ENCODE assay signal across 30 cellular contexts in the genomic region with DNA sequence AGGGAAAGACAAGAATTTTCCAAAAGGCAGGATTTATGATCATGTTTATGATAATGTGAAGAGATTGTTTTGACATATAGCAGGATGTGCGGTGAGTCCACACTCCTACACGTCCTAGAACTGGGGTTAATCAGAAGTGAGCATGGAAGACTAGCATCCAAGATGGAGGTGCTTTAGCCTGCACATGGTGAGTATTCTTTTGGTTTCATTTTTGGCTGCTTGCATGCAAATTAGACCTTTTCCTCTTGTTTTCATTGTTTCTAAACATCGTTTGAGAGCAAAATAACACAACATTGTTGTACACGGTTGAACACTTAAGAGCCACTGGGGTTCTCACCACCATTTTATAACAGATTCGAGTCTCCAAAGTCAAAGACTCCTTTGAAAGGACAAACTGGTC. TPM values are rescaled to one million over a fixed set of nuclear protein-coding genes. Genes with fewer than 3 reads are reported as not detected.
"Had no signal": no experiment of that assay in that cellular context is flagged by ENCODE, and none has a peak within 500 bp of the region (broad histone marks: within the 10 kb centered on the region; RNA-seq: fewer than 3 reads in every experiment).

No MANE protein-coding gene starts in this region.

- ATAC-seq: left colon; left lung; lower lobe of right lung; natural killer cell treated with Interleukin-12 subunit alpha and Interleukin-12 subunit beta and Interleukin-15 and Interleukin-18, amount 100 ng/mL, for 72 hours; pancreas; right cardiac atrium; sciatic nerve; stimulated activated naive B cell treated with anti-CD40 and anti-IgM and Interleukin-4, amounts not matched to agents 10 μg/mL and 1 μg/mL and 100 μg/mL, for 72 hours; stimulated activated naive CD8-positive, alpha-beta T cell treated with anti-CD3 and anti-CD28 coated beads, Interleukin-15, Interleukin-2, amounts not matched to agents 100 U/mL and 50 U/mL, for 24 hours had no signal

- H3K36me3 ChIP-seq: left lung, lower lobe of right lung, pancreas, prostate gland, stomach, thyroid gland, transverse colon, upper lobe of left lung had no signal

- H3K4me1 ChIP-seq: lower lobe of right lung, pancreas, prostate gland, stomach, testis, thyroid gland, transverse colon, upper lobe of left lung had no signal

- FAIRE-seq: islet of Langerhans, kidney, pancreas, urothelium cell line had no signal

- H3K27me3 ChIP-seq: left lung, pancreas, testis, thyroid gland, upper lobe of left lung had no signal

- DNase-seq: hypothalamus; immature natural killer cell; kidney; left colon; left lung; lower lobe of right lung; mammary epithelial cell; mesenchymal stem cell; naive B cell; nucleus accumbens; pancreas; retina; right cardiac atrium; stimulated activated CD4-positive, alpha-beta T cell treated with anti-CD3 and anti-CD28 coated beads, Interleukin-12 subunit alpha, Interleukin-12 subunit beta, amount 100 ng/mL, for 4 hours; stimulated activated CD4-positive, alpha-beta T cell treated with anti-CD3 and anti-CD28 coated beads, Interleukin-15, amount 100 ng/mL, for 24 hours; stimulated activated CD4-positive, alpha-beta T cell treated with anti-CD3 and anti-CD28 coated beads, Interleukin-2, amount 100 ng/mL, for 24 hours; stimulated activated CD4-positive, alpha-beta T cell treated with anti-CD3 and anti-CD28 coated beads, Interleukin-4, amount 100 ng/mL, for 1 hour; stimulated activated naive B cell treated with anti-CD40 and anti-IgM and Interleukin-4, amounts not matched to agents 10 μg/mL and 1 μg/mL and 100 μg/mL, for 72 hours; stimulated activated naive CD8-positive, alpha-beta T cell treated with anti-CD3 and anti-CD28 coated beads, Interleukin-15, Interleukin-2, amounts not matched to agents 100 U/mL and 50 U/mL, for 24 hours; stomach; testis; thyroid gland; transverse colon; upper lobe of left lung had no signal

- H3K9me3 ChIP-seq: left lung, lower lobe of right lung, pancreas, prostate gland, stomach, testis, thyroid gland, transverse colon, upper lobe of left lung had no signal

- H3K4me3 ChIP-seq: left lung, lower lobe of right lung, pancreas, prostate gland, skin epidermis, stomach, testis, thyroid gland, transverse colon, upper lobe of left lung had no signal

- H3K27ac ChIP-seq: left lung, lower lobe of right lung, pancreas, prostate gland, skin epidermis, stomach, testis, thyroid gland, transverse colon, upper lobe of left lung had no signal

RNA-seq across cellular contexts. Expression of a gene that starts 24.5 kb away (rescaled TPM):
- polyA plus RNA-seq: immature natural killer cell had no signal
